1 cellular context compared by ENCODE assay signal in genomic region chr18:46072959-46073358, GRCh38.
TF ChIP-seq lines count a peak whose summit lies in the region.

No MANE protein-coding gene starts in this region.

TF ChIP-seq in K562, 482 proteins besides CTCF, POLR2A, EP300 and RAD21:
- no peak for TF ChIP-seq ZNF583 (CRISPR knock-in tag; IDR thresholded peaks at IDR 0.05)
- no peak for TF ChIP-seq RNF219 (CRISPR knock-in tag; IDR thresholded peaks at IDR 0.05)
- TF ChIP-seq ZNF280A (IDR thresholded peaks at IDR 0.05; ENCODE audit: low read depth, partially characterized antibody) = no peak
- no peak for TF ChIP-seq PTRF (tag; IDR thresholded peaks at IDR 0.05)
- no peak for TF ChIP-seq C11orf30 (IDR thresholded peaks at IDR 0.05; ENCODE audit: low read depth)
- TF ChIP-seq USF2 (CRISPR knock-in tag; IDR thresholded peaks at IDR 0.05) = no peak
- no peak for TF ChIP-seq TCFL5 (CRISPR knock-in tag; conservative IDR thresholded peaks at IDR 0.05)
- TF ChIP-seq CUX1 (CRISPR knock-in tag; IDR thresholded peaks at IDR 0.05) = no peak
- TF ChIP-seq FOXO4 (CRISPR knock-in tag; IDR thresholded peaks at IDR 0.05) = no peak
- no peak for TF ChIP-seq DIDO1 (tag; IDR thresholded peaks at IDR 0.05; ENCODE audit: low read depth)
- no peak for TF ChIP-seq HMGXB4 (CRISPR knock-in tag; IDR thresholded peaks at IDR 0.05)
- TF ChIP-seq ZNF445 (CRISPR knock-in tag; IDR thresholded peaks at IDR 0.05; ENCODE audit: low read depth) = no peak
- no peak for TF ChIP-seq PRDM10 (IDR thresholded peaks at IDR 0.05; ENCODE audit: partially characterized antibody)
- no peak for TF ChIP-seq ZNF239 (CRISPR knock-in tag; IDR thresholded peaks at IDR 0.05)
- no peak for TF ChIP-seq E2F6 (IDR thresholded peaks at IDR 0.05; ENCODE audit: borderline replicate concordance in 1 of 2, extremely low read depth in 1 of 2, insufficient read depth in 1 of 2, insufficient read length in 1 of 2, low read depth in 1 of 2, low read length in 1 of 2, poor library complexity in 1 of 2, severe bottlenecking in 1 of 2)
- no peak for TF ChIP-seq CXXC5 (CRISPR knock-in tag; IDR thresholded peaks at IDR 0.05)
- no peak for TF ChIP-seq HNRNPLL (IDR thresholded peaks at IDR 0.05; ENCODE audit: low read depth, low read length, poor library complexity, severe bottlenecking)
- TF ChIP-seq ELF4 (CRISPR knock-in tag; IDR thresholded peaks at IDR 0.05) = no peak
- no peak for TF ChIP-seq RBM17 (IDR thresholded peaks at IDR 0.05; ENCODE audit: borderline replicate concordance, low read depth, low read length)
- TF ChIP-seq ZNF395 (CRISPR knock-in tag; IDR thresholded peaks at IDR 0.05) = no peak
TF ChIP-seq in K562: peak in this region for 0.
